16 cellular contexts compared by ENCODE assay signal in the genomic region with DNA sequence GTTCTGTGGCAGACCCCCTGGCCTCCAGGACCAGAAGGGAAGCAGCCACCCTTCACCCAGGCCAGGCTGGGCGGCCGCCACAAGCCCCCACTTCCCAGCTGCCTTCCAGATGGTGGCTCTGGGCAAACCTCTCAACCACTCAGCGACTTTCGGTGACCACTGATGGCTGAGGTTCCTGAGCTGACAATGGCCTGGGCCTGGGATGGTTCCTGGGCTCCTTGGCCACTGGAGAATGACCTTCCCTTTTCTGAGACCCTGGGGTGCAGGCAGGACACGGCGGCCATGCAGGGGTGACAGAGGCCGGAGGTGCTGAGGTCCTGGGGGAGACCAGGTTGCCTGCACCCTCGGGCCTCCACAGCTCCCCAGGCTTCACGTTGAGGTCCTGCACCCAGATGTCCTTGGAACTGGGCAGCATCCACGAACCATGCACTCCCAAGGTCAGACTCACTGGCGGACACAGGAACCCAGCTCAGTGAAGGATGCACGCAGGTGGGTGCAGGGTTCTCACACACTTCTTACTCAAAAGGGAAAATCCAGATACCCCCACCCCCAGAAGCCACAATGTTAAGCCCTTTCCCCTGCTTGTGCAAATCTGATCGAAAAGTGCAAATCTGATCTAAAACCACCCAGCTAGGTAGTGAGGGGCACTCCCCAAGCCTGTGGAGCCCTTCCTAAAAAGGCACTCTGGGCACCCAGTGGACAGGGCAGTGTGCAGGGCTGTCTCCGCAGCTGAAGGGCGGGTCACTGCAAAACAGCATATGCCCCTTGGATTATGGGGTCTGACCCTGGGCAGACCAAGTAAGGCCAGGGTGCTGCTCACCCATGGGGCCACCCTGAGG. TPM values are rescaled to one million over a fixed set of nuclear protein-coding genes. Genes with fewer than 3 reads are reported as not detected.
A peak's percentile ranks its signal among the peaks of the same experiment; 100 is the strongest.
DNase-seq lines count a peak whose midpoint lies in the region; ATAC-seq and TF ChIP-seq lines count a peak whose summit lies in the region.
"Had no signal": no experiment of that assay in that cellular context is flagged by ENCODE, and none has a peak within 500 bp of the region (broad histone marks: within the 10 kb centered on the region; RNA-seq: fewer than 3 reads in every experiment).

No MANE protein-coding gene starts in this region.

- POLR2A ChIA-PET in RWPE1 (lab: Yijun Ruan, JAX; ENCODE audit: low non-redundant PET), result no interaction called here

- no peak for DNase-seq in natural killer cell
- DNase-seq in natural killer cell treated with Interleukin-12 subunit alpha and Interleukin-12 subunit beta and Interleukin-15 and Interleukin-18, amount 100 ng/mL, for 72 hours (ENCODE audit: low spot score), result no peak
- no peak for DNase-seq in RWPE1 (ENCODE audit: low spot score)
- DNase-seq in central memory CD8-positive, alpha-beta T cell (ENCODE audit: low spot score in 2 of 2), result no peak
- DNase-seq in activated T-helper 1 cell treated with anti-CD3 and anti-CD28 coated beads, Interleukin-12 subunit alpha, Interleukin-12 subunit beta, Interleukin-2, Interleukin-4 antibody, amounts not matched to agents 30 ng/mL and 10 ng/mL and 1 ng/mL, durations not matched to agents 14 hours and 24 hours and 36 hours (ENCODE audit: low spot score), result no peak
- no peak for DNase-seq in stimulated activated CD4-positive, alpha-beta T cell treated with anti-CD3 and anti-CD28 coated beads, Interleukin-4, amount 100 ng/mL, for 1 hour
- DNase-seq in NCI-H526 (lab: John Stamatoyannopoulos, UW), result no peak
- DNase-seq: Caco-2; esophagus squamous epithelium; MM.1S; NCI-H1417 treated with DMSO at 0.1 percent for 48 hours; SIG-M5; stimulated activated CD4-positive, alpha-beta T cell treated with anti-CD3 and anti-CD28 coated beads, Interleukin-2, amount 100 ng/mL, for 24 hours; tibial artery had no signal

- ATAC-seq in natural killer cell, result no peak
- ATAC-seq in natural killer cell treated with Interleukin-12 subunit alpha and Interleukin-12 subunit beta and Interleukin-15 and Interleukin-18, amount 100 ng/mL, for 72 hours, result no peak
- ATAC-seq in central memory CD8-positive, alpha-beta T cell (replicated peaks; ENCODE audit: extremely low read depth, poor library complexity, severe bottlenecking), result no peak

- peaks cover 5 to 7% of the 10 kb centered on the region in 2 donors for H3K9me3 Mint-ChIP-seq in natural killer cell
- peaks cover 7% of the 10 kb centered on the region for H3K9me3 Mint-ChIP-seq in natural killer cell treated with Interleukin-12 subunit alpha and Interleukin-12 subunit beta and Interleukin-15 and Interleukin-18, amount 100 ng/mL, for 72 hours
- peaks cover 15% of the 10 kb centered on the region for H3K9me3 Mint-ChIP-seq in central memory CD8-positive, alpha-beta T cell
- H3K9me3 Mint-ChIP-seq in activated T-helper 1 cell treated with anti-CD3 and anti-CD28 coated beads, Interleukin-12 subunit alpha, Interleukin-12 subunit beta, Interleukin-2, Interleukin-4 antibody, amounts not matched to agents 30 ng/mL and 10 ng/mL and 1 ng/mL, durations not matched to agents 14 hours and 24 hours and 36 hours, result peaks cover 14% of the 10 kb centered on the region

- TF ChIP-seq CTCF in natural killer cell (IDR thresholded peaks at IDR 0.05), result no peak
- no peak for TF ChIP-seq CTCF in RWPE1 (conservative IDR thresholded peaks at IDR 0.05; ENCODE audit: low read depth)

- peaks cover 25 to 40% of the 10 kb centered on the region in 2 donors for H3K4me1 Mint-ChIP-seq in natural killer cell
- peaks cover 18 to 24% of the 10 kb centered on the region in 2 donors for H3K4me1 Mint-ChIP-seq in natural killer cell treated with Interleukin-12 subunit alpha and Interleukin-12 subunit beta and Interleukin-15 and Interleukin-18, amount 100 ng/mL, for 72 hours (ENCODE audit: low read depth in 2 of 2)
- peaks cover 36% of the 10 kb centered on the region for H3K4me1 Mint-ChIP-seq in central memory CD8-positive, alpha-beta T cell
- peaks cover 29% of the 10 kb centered on the region for H3K4me1 Mint-ChIP-seq in activated T-helper 1 cell treated with anti-CD3 and anti-CD28 coated beads, Interleukin-12 subunit alpha, Interleukin-12 subunit beta, Interleukin-2, Interleukin-4 antibody, amounts not matched to agents 30 ng/mL and 10 ng/mL and 1 ng/mL, durations not matched to agents 14 hours and 24 hours and 36 hours (ENCODE audit: low read depth)

- intact Hi-C loops in natural killer cell (cut with micrococcal nuclease), result no loop called here
- intact Hi-C loops in activated T-helper 1 cell treated with anti-CD3 and anti-CD28 coated beads, Interleukin-12 subunit alpha, Interleukin-12 subunit beta, Interleukin-2, Interleukin-4 antibody, amounts not matched to agents 30 ng/mL and 10 ng/mL and 1 ng/mL, durations not matched to agents 14 hours and 24 hours and 36 hours (cut with micrococcal nuclease), result no loop called here

- peak overlapping the region; percentile 87 for H3K27ac ChIP-seq in RWPE1
- H3K27ac ChIP-seq: colonic mucosa, lower lobe of right lung, tibial artery had no signal

- H3K36me3 Mint-ChIP-seq in natural killer cell, result peaks cover 7% of the 10 kb centered on the region
- H3K36me3 Mint-ChIP-seq in natural killer cell treated with Interleukin-12 subunit alpha and Interleukin-12 subunit beta and Interleukin-15 and Interleukin-18, amount 100 ng/mL, for 72 hours, result peaks cover 10% of the 10 kb centered on the region
- H3K36me3 Mint-ChIP-seq in central memory CD8-positive, alpha-beta T cell (ENCODE audit: insufficient read depth), result peaks cover 45% of the 10 kb centered on the region
- H3K36me3 Mint-ChIP-seq in activated T-helper 1 cell treated with anti-CD3 and anti-CD28 coated beads, Interleukin-12 subunit alpha, Interleukin-12 subunit beta, Interleukin-2, Interleukin-4 antibody, amounts not matched to agents 30 ng/mL and 10 ng/mL and 1 ng/mL, durations not matched to agents 14 hours and 24 hours and 36 hours (ENCODE audit: low read depth), result peaks cover 38% of the 10 kb centered on the region

- CTCF ChIA-PET in RWPE1 (lab: Yijun Ruan, JAX), result interaction anchor here (0.6 to 1.4 kb wide), 4 partner anchors 10 to 149 kb away, joined by 4 to 5 read pairs (median 4); no protein-coding TSS in a partner anchor

- no peak overlapping the region for H3K4me3 Mint-ChIP-seq in natural killer cell
- H3K4me3 Mint-ChIP-seq in natural killer cell treated with Interleukin-12 subunit alpha and Interleukin-12 subunit beta and Interleukin-15 and Interleukin-18, amount 100 ng/mL, for 72 hours, result no peak overlapping the region
- H3K4me3 Mint-ChIP-seq in central memory CD8-positive, alpha-beta T cell, result no peak overlapping the region
- H3K4me3 Mint-ChIP-seq in activated T-helper 1 cell treated with anti-CD3 and anti-CD28 coated beads, Interleukin-12 subunit alpha, Interleukin-12 subunit beta, Interleukin-2, Interleukin-4 antibody, amounts not matched to agents 30 ng/mL and 10 ng/mL and 1 ng/mL, durations not matched to agents 14 hours and 24 hours and 36 hours, result no peak overlapping the region

- H3K27me3 Mint-ChIP-seq in natural killer cell (ENCODE audit: low read depth in 2 of 2), result no peaks in the 10 kb centered on the region
- H3K27me3 Mint-ChIP-seq in natural killer cell treated with Interleukin-12 subunit alpha and Interleukin-12 subunit beta and Interleukin-15 and Interleukin-18, amount 100 ng/mL, for 72 hours, result no peaks in the 10 kb centered on the region
- H3K27me3 Mint-ChIP-seq in central memory CD8-positive, alpha-beta T cell, result no peaks in the 10 kb centered on the region
- H3K27me3 Mint-ChIP-seq in activated T-helper 1 cell treated with anti-CD3 and anti-CD28 coated beads, Interleukin-12 subunit alpha, Interleukin-12 subunit beta, Interleukin-2, Interleukin-4 antibody, amounts not matched to agents 30 ng/mL and 10 ng/mL and 1 ng/mL, durations not matched to agents 14 hours and 24 hours and 36 hours (ENCODE audit: insufficient read depth), result no peaks in the 10 kb centered on the region

- H3K27ac Mint-ChIP-seq in natural killer cell, result peak overlapping the region; percentile 21 to 81
- H3K27ac Mint-ChIP-seq in natural killer cell treated with Interleukin-12 subunit alpha and Interleukin-12 subunit beta and Interleukin-15 and Interleukin-18, amount 100 ng/mL, for 72 hours, result no peak overlapping the region
- H3K27ac Mint-ChIP-seq in central memory CD8-positive, alpha-beta T cell (ENCODE audit: low read depth), result peak overlapping the region; percentile 75
- H3K27ac Mint-ChIP-seq in activated T-helper 1 cell treated with anti-CD3 and anti-CD28 coated beads, Interleukin-12 subunit alpha, Interleukin-12 subunit beta, Interleukin-2, Interleukin-4 antibody, amounts not matched to agents 30 ng/mL and 10 ng/mL and 1 ng/mL, durations not matched to agents 14 hours and 24 hours and 36 hours, result no peak overlapping the region

RNA-seq across cellular contexts. Expression of gene PHLDA2, which starts 13.9 kb away (rescaled TPM):
- 1 to 10 TPM in 2 of 3 donors, under 1 TPM in 1; 0.79 to 3.2 (median 2.2) TPM for total RNA-seq in natural killer cell
- total RNA-seq in natural killer cell treated with Interleukin-12 subunit alpha and Interleukin-12 subunit beta and Interleukin-15 and Interleukin-18, amount 100 ng/mL, for 72 hours, result 1 to 10 TPM; 3.0 to 4.5 TPM
- total RNA-seq in activated T-helper 1 cell treated with anti-CD3 and anti-CD28 coated beads, Interleukin-12 subunit alpha, Interleukin-12 subunit beta, Interleukin-2, Interleukin-4 antibody, amounts not matched to agents 30 ng/mL and 10 ng/mL and 1 ng/mL, durations not matched to agents 14 hours and 24 hours and 36 hours, result 25.7 and 28.0 TPM in 2 replicates

RNA-seq across cellular contexts. Expression of gene NAP1L4, which starts 49.0 kb away (rescaled TPM):
- 100 to 1,000 TPM; 219 to 244 (median 237) TPM for total RNA-seq in natural killer cell
- total RNA-seq in natural killer cell treated with Interleukin-12 subunit alpha and Interleukin-12 subunit beta and Interleukin-15 and Interleukin-18, amount 100 ng/mL, for 72 hours, result 100 to 1,000 TPM; 160 to 222 TPM
- 284 and 285 TPM in 2 replicates for total RNA-seq in activated T-helper 1 cell treated with anti-CD3 and anti-CD28 coated beads, Interleukin-12 subunit alpha, Interleukin-12 subunit beta, Interleukin-2, Interleukin-4 antibody, amounts not matched to agents 30 ng/mL and 10 ng/mL and 1 ng/mL, durations not matched to agents 14 hours and 24 hours and 36 hours

RNA-seq across cellular contexts. Expression of gene CDKN1C, which starts 57.5 kb away (rescaled TPM):
- 10 to 100 TPM in 1 of 3 donors, 1 to 10 TPM in 2; 2.6 to 27.9 (median 6.3) TPM for total RNA-seq in natural killer cell
- total RNA-seq in natural killer cell treated with Interleukin-12 subunit alpha and Interleukin-12 subunit beta and Interleukin-15 and Interleukin-18, amount 100 ng/mL, for 72 hours, result 1 to 10 TPM; 1.2 to 2.0 TPM
- total RNA-seq in activated T-helper 1 cell treated with anti-CD3 and anti-CD28 coated beads, Interleukin-12 subunit alpha, Interleukin-12 subunit beta, Interleukin-2, Interleukin-4 antibody, amounts not matched to agents 30 ng/mL and 10 ng/mL and 1 ng/mL, durations not matched to agents 14 hours and 24 hours and 36 hours, result 3.1 and 3.9 TPM in 2 replicates

Comparison
In these comparisons a context has a peak if more than half of its experiments do, and no peak if none do; other contexts are left out.
1. H3K27ac Mint-ChIP-seq: peak in natural killer cell (2 of 2) and central memory CD8-positive, alpha-beta T cell (single experiment); none in natural killer cell treated with Interleukin-12 subunit alpha and Interleukin-12 subunit beta and Interleukin-15 and Interleukin-18, amount 100 ng/mL, for 72 hours (0 of 2) and activated T-helper 1 cell treated with anti-CD3 and anti-CD28 coated beads, Interleukin-12 subunit alpha, Interleukin-12 subunit beta, Interleukin-2, Interleukin-4 antibody, amounts not matched to agents 30 ng/mL and 10 ng/mL and 1 ng/mL, durations not matched to agents 14 hours and 24 hours and 36 hours (single experiment).